In genomic region chr21:31557956-31558838, GRCh38 we compare ENCODE assay signal across 8 cellular contexts.
DNase-seq lines count a peak whose midpoint lies in the region; TF ChIP-seq lines count a peak whose summit lies in the region.

No MANE protein-coding gene starts in this region.

- WGBS in esophagus muscularis mucosa = under 1% methylated on average over 47 of the region's 98 CpGs

- H3K36me3 Mint-ChIP-seq in neural crest cell (ENCODE audit: low read depth) = no peaks in the 10 kb centered on the region

- H3K27ac Mint-ChIP-seq in neural crest cell (ENCODE audit: unreplicated experiment) = no peak overlapping the region

- peaks cover 56% of the 10 kb centered on the region for H3K4me1 Mint-ChIP-seq in neural crest cell

- no peak for TF ChIP-seq EP300 in esophagus muscularis mucosa (IDR thresholded peaks at IDR 0.05)

- H3K4me3 ChIP-seq in esophagus muscularis mucosa = peak overlapping the region; percentile 57 to 71 (median 60)
- peak overlapping the region; percentile 21 to 58 for H3K4me3 ChIP-seq in uterus

- H3K9me3 ChIP-seq in esophagus muscularis mucosa (no peaks in the 10 kb centered on the region), uterus (no peaks in the 10 kb centered on the region)

- H3K27me3 ChIP-seq in esophagus muscularis mucosa = peaks cover 0 to 77% (median 14%) of the 10 kb centered on the region in 4 donors
- peaks cover 0 to 6% of the 10 kb centered on the region in 2 donors for H3K27me3 ChIP-seq in uterus

- TF ChIP-seq POLR2A in esophagus muscularis mucosa (IDR thresholded peaks at IDR 0.05; ENCODE audit: low read depth) (no peak), uterus (IDR thresholded peaks at IDR 0.05) (no peak)

- H3K9me3 Mint-ChIP-seq in neural crest cell = no peaks in the 10 kb centered on the region

- DNase-seq in NCI-H146 (lab: John Stamatoyannopoulos, UW) (peak; percentile 55), NCI-H146 treated with DMSO at 0.1 percent for 48 hours (lab: John Stamatoyannopoulos, UW; ENCODE audit: unreplicated experiment) (no peak), NCI-H1930 (lab: John Stamatoyannopoulos, UW) (peak; percentile 54 to 58), esophagus muscularis mucosa (ENCODE audit: extremely low spot score) (no peak), neural crest cell (ENCODE audit: low read depth, low spot score) (peak; percentile 55), uterus (peak in 1 of 2 donors; percentile 22), COLO829 (ENCODE audit: low spot score) (no peak)
- DNase-seq in activated CD8-positive, alpha-beta memory T cell treated with anti-CD3 and anti-CD28 coated beads, Interleukin-2, amount 50 U/mL, for 4 hours = peak; percentile 42

- no peak for TF ChIP-seq CTCF in esophagus muscularis mucosa (IDR thresholded peaks at IDR 0.05)
- no peak for TF ChIP-seq CTCF in neural crest cell (conservative IDR thresholded peaks at IDR 0.05)
- TF ChIP-seq CTCF in uterus (IDR thresholded peaks at IDR 0.05) = no peak

- H3K36me3 ChIP-seq in esophagus muscularis mucosa (no peaks in the 10 kb centered on the region), uterus (no peaks in the 10 kb centered on the region)

- no peaks in the 10 kb centered on the region for H3K27me3 Mint-ChIP-seq in neural crest cell (ENCODE audit: low read depth)

- H3K27ac ChIP-seq in esophagus muscularis mucosa (replicated peaks in 1 of 4) (no peak overlapping the region), uterus (peak overlapping the region in 1 of 2 donors; percentile 3)

- intact Hi-C loops in esophagus muscularis mucosa (cut with DNase I) = no loop called here
- intact Hi-C loops in uterus (cut with DNase I; ENCODE audit: low total_unique reads) = no loop called here

- peaks cover 14 to 29% (median 27%) of the 10 kb centered on the region in 4 donors for H3K4me1 ChIP-seq in esophagus muscularis mucosa
- H3K4me1 ChIP-seq in uterus = peaks cover 0 to 12% of the 10 kb centered on the region in 2 donors

- peak overlapping the region; percentile 91 for H3K4me3 Mint-ChIP-seq in neural crest cell

Comparison
In these comparisons a context has a peak if more than half of its experiments do, and no peak if none do; other contexts are left out.
1. DNase-seq: peak in NCI-H146 (single experiment), NCI-H1930 (2 of 2), activated CD8-positive, alpha-beta memory T cell treated with anti-CD3 and anti-CD28 coated beads, Interleukin-2, amount 50 U/mL, for 4 hours (single experiment) and neural crest cell (single experiment); none in NCI-H146 treated with DMSO at 0.1 percent for 48 hours (single experiment), esophagus muscularis mucosa (single experiment) and COLO829 (single experiment).